Comparison of ENCODE assay signal across 8 cellular contexts in the genomic region with DNA sequence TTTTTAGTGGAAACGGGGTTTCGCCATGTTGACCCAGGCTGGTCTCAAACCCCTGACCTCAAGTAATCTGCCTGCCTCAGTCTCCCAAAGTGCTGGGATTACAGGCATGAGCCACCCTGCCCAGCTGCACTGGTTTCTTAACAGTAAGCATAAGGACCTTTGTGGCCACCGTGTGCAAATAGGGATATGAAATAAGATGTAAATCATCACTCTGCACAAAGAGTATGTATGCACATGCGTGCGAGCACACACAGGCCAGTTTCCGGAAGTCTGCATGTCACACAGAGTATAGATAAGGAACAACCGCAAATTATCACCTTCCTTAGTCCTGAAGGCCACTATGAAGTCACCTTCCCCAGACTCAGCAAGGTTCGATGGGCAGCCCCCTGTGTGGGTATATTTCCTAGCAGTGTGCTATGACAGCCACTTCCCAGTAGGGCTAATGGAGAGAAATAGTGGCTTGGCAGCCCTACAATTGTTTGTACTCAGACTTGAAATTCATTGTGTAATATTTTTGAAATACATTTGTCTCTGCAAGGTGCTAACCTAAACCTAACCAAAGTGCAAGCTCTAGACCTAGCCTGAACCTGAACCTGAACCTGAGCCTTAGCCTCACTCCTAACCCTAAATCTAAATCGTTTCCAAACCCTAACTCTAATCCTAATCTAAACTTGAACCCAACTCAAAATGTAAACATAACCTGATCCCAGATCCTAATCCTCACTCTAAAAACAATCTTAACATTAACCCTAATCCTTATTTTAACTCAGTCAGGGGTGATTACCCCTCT. TPM values are rescaled to one million over a fixed set of nuclear protein-coding genes. Genes with fewer than 3 reads are reported as not detected.
DNase-seq lines count a peak whose midpoint lies in the region; ATAC-seq lines count a peak whose summit lies in the region.

No MANE protein-coding gene starts in this region.

- DNase-seq in CMK (ENCODE audit: low read depth) (peak; percentile 94), HK-2 (ENCODE audit: unreplicated experiment) (no peak), DMS114 treated with DMSO at 0.1 percent for 48 hours (lab: John Stamatoyannopoulos, UW; ENCODE audit: unreplicated experiment) (no peak), Right ventricle myocardium inferior (ENCODE audit: missing footprints) (no peak), cortex of kidney (lab: John Stamatoyannopoulos, UW) (no peak)
- DNase-seq in activated naive CD4-positive, alpha-beta T cell treated with anti-CD3 and anti-CD28 coated beads, Interleukin-2, amount 50 U/mL, for 72 hours (ENCODE audit: low spot score in 2 of 2), result peak in 1 of 2 donors; percentile 63

- no peaks in the 10 kb centered on the region for H3K9me3 Mint-ChIP-seq in activated naive CD4-positive, alpha-beta T cell treated with anti-CD3 and anti-CD28 coated beads, Interleukin-2, amount 50 U/mL, for 72 hours

- no peaks in the 10 kb centered on the region for H3K36me3 Mint-ChIP-seq in activated naive CD4-positive, alpha-beta T cell treated with anti-CD3 and anti-CD28 coated beads, Interleukin-2, amount 50 U/mL, for 72 hours

- intact Hi-C loops in Right ventricle myocardium inferior (cut with DNase I), result no loop called here

- peak overlapping the region; percentile 14 to 37 for H3K27ac Mint-ChIP-seq in activated naive CD4-positive, alpha-beta T cell treated with anti-CD3 and anti-CD28 coated beads, Interleukin-2, amount 50 U/mL, for 72 hours

- ATAC-seq in GM19324 (IDR thresholded peaks at IDR 0.05; ENCODE audit: low FRiP score, unreplicated experiment) (peak; percentile 67), HG03342 (IDR thresholded peaks at IDR 0.05; ENCODE audit: unreplicated experiment) (peak; percentile 90), Right ventricle myocardium inferior (no peak)
- ATAC-seq in activated naive CD4-positive, alpha-beta T cell treated with anti-CD3 and anti-CD28 coated beads, Interleukin-2, amount 50 U/mL, for 72 hours, result peak; percentile 84 to 91

RNA-seq across cellular contexts. Expression of a gene that starts 48.4 kb away (rescaled TPM):
- total RNA-seq in activated naive CD4-positive, alpha-beta T cell treated with anti-CD3 and anti-CD28 coated beads, Interleukin-2, amount 50 U/mL, for 72 hours, result 10 to 100 TPM; 65.0 to 98.0 TPM
- total RNA-seq in Right ventricle myocardium inferior, result 0.38 TPM

RNA-seq across cellular contexts. Expression of a gene that starts 52.4 kb away (rescaled TPM):
- not detected for total RNA-seq in activated naive CD4-positive, alpha-beta T cell treated with anti-CD3 and anti-CD28 coated beads, Interleukin-2, amount 50 U/mL, for 72 hours
- total RNA-seq in Right ventricle myocardium inferior, result not detected

Comparison
In these comparisons a context has a peak if more than half of its experiments do, and no peak if none do; other contexts are left out.
1. RNA of a gene that starts 48.4 kb away (total RNA-seq): 65.0 to 98.0 TPM in activated naive CD4-positive, alpha-beta T cell treated with anti-CD3 and anti-CD28 coated beads, Interleukin-2, amount 50 U/mL, for 72 hours; 0.38 TPM in Right ventricle myocardium inferior (single experiment); every median in the first group is over 10 times any median in the second.